1 cellular context compared by ENCODE assay signal in the genomic region with DNA sequence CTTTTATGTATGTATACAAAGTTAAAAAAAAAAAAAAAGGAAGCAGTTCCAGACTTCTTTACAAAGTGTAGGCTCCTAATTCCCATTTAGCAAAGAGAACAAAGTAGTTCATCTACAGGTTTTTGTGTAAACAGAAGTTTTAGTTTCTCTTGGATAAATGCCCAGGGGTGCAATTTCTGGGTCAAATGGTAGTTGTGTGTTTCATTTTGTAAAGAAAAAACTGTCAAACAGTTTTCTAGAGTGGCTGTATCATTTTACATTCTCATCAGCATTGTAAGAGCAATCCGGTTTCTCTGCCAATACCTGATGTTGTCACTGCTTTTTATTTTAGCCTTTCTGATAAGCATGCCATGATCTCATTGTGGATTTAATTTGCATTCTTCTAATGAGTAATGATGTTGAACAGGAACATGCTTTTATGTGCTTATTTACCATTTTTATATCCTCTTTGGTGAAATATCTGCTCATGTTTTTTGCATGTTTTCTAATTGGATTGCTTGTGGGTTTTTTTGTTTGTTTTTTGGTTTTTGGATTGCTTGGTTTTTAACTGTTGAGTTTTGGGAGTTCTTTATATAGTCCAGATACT.
A peak's percentile ranks its signal among the peaks of the same experiment; 100 is the strongest.
TF ChIP-seq lines count a peak whose summit lies in the region.

No MANE protein-coding gene starts in this region.

TF ChIP-seq in HEK293, 187 proteins besides CTCF, POLR2A, EP300 and RAD21 (continued from another document and continues in another):
- TF ChIP-seq, protein P1, sequence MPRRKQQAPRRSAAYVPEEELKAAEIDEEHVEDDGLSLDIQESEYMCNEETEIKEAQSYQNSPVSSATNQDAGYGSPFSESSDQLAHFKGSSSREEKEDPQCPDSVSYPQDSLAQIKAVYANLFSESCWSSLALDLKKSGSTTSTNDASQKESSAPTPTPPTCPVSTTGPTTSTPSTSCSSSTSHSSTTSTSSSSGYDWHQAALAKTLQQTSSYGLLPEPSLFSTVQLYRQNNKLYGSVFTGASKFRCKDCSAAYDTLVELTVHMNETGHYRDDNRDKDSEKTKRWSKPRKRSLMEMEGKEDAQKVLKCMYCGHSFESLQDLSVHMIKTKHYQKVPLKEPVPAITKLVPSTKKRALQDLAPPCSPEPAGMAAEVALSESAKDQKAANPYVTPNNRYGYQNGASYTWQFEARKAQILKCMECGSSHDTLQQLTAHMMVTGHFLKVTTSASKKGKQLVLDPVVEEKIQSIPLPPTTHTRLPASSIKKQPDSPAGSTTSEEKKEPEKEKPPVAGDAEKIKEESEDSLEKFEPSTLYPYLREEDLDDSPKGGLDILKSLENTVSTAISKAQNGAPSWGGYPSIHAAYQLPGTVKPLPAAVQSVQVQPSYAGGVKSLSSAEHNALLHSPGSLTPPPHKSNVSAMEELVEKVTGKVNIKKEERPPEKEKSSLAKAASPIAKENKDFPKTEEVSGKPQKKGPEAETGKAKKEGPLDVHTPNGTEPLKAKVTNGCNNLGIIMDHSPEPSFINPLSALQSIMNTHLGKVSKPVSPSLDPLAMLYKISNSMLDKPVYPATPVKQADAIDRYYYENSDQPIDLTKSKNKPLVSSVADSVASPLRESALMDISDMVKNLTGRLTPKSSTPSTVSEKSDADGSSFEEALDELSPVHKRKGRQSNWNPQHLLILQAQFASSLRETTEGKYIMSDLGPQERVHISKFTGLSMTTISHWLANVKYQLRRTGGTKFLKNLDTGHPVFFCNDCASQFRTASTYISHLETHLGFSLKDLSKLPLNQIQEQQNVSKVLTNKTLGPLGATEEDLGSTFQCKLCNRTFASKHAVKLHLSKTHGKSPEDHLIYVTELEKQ (tag by site-specific recombination; IDR thresholded peaks at IDR 0.05; ENCODE audit: borderline replicate concordance): peak; percentile 97
- TF ChIP-seq ZNF335 (tag by site-specific recombination; conservative IDR thresholded peaks at IDR 0.05) (peak; percentile 37; the same call in 1 of the 2 replicates), ZNF350 (tag by site-specific recombination; IDR thresholded peaks at IDR 0.05) (no peak), ZNF184 (tag by site-specific recombination; IDR thresholded peaks at IDR 0.05) (peak; percentile 77), ZNF391 (tag by site-specific recombination; IDR thresholded peaks at IDR 0.05; ENCODE audit: borderline replicate concordance, low read depth) (peak; percentile 76; the same call in 1 of the 2 replicates), YY1 (tag by site-specific recombination; IDR thresholded peaks at IDR 0.05) (no peak), ZNF2 (tag by site-specific recombination; IDR thresholded peaks at IDR 0.05) (peak; percentile 91), ZBTB8A (tag by site-specific recombination; IDR thresholded peaks at IDR 0.05) (peak; percentile 41; the same call in 1 of the 2 replicates), ZXDB (tag by site-specific recombination; IDR thresholded peaks at IDR 0.05) (peak; percentile 93), ZNF169 (tag by site-specific recombination; IDR thresholded peaks at IDR 0.05) (no peak), KLF8 (tag by site-specific recombination; IDR thresholded peaks at IDR 0.05) (peak; percentile 80), ZFP69B (tag by site-specific recombination; IDR thresholded peaks at IDR 0.05) (peak; percentile 71), ZBTB17 (tag by site-specific recombination; IDR thresholded peaks at IDR 0.05) (peak; percentile 95), OVOL3 (tag by site-specific recombination; IDR thresholded peaks at IDR 0.05) (peak; percentile 87), ZNF366 (tag by site-specific recombination; conservative IDR thresholded peaks at IDR 0.05) (peak; percentile 96), SP7 (tag by site-specific recombination; IDR thresholded peaks at IDR 0.05) (peak; percentile 96), GLIS2 (tag by site-specific recombination; IDR thresholded peaks at IDR 0.05) (no peak), ZIC2 (tag by site-specific recombination; IDR thresholded peaks at IDR 0.05) (no peak), ZNF707 (tag by site-specific recombination; IDR thresholded peaks at IDR 0.05) (no peak), ZFP3 (tag by site-specific recombination; IDR thresholded peaks at IDR 0.05; ENCODE audit: low read depth) (no peak), KLF10 (tag by site-specific recombination; IDR thresholded peaks at IDR 0.05) (peak; percentile 57), ZNF558 (tag by site-specific recombination; IDR thresholded peaks at IDR 0.05) (peak; percentile 89), ZNF785 (tag by site-specific recombination; IDR thresholded peaks at IDR 0.05) (no peak), ZNF677 (tag by site-specific recombination; IDR thresholded peaks at IDR 0.05) (no peak), ZNF514 (tag by site-specific recombination; IDR thresholded peaks at IDR 0.05) (no peak), ZNF10 (tag by site-specific recombination; IDR thresholded peaks at IDR 0.05) (peak; percentile 91), ZNF24 (tag by site-specific recombination; IDR thresholded peaks at IDR 0.05) (peak; percentile 97), ZNF626 (tag by site-specific recombination; IDR thresholded peaks at IDR 0.05) (no peak)
- TF ChIP-seq, protein P2, sequence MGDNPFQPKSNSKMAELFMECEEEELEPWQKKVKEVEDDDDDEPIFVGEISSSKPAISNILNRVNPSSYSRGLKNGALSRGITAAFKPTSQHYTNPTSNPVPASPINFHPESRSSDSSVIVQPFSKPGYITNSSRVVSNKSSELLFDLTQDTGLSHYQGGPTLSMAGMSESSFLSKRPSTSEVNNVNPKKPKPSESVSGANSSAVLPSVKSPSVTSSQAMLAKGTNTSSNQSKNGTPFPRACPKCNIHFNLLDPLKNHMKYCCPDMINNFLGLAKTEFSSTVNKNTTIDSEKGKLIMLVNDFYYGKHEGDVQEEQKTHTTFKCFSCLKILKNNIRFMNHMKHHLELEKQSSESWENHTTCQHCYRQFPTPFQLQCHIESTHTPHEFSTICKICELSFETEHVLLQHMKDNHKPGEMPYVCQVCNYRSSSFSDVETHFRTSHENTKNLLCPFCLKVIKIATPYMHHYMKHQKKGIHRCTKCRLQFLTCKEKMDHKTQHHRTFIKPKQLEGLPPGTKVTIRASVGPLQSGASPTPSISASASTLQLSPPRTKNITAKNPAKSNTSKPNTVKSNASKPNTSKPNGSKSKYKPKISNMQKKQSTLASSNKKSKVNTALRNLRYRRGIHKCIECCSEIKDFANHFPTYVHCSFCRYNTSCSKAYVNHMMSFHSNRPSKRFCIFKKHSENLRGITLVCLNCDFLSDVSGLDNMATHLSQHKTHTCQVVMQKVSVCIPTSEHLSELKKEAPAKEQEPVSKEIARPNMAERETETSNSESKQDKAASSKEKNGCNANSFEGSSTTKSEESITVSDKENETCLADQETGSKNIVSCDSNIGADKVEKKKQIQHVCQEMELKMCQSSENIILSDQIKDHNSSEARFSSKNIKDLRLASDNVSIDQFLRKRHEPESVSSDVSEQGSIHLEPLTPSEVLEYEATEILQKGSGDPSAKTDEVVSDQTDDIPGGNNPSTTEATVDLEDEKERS (tag by site-specific recombination; IDR thresholded peaks at IDR 0.05): no peak
- TF ChIP-seq, protein P3, sequence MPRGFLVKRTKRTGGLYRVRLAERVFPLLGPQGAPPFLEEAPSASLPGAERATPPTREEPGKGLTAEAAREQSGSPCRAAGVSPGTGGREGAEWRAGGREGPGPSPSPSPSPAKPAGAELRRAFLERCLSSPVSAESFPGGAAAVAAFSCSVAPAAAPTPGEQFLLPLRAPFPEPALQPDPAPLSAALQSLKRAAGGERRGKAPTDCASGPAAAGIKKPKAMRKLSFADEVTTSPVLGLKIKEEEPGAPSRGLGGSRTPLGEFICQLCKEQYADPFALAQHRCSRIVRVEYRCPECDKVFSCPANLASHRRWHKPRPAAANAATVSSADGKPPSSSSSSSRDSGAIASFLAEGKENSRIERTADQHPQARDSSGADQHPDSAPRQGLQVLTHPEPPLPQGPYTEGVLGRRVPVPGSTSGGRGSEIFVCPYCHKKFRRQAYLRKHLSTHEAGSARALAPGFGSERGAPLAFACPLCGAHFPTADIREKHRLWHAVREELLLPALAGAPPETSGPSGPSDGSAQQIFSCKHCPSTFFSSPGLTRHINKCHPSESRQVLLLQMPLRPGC (tag by site-specific recombination; IDR thresholded peaks at IDR 0.05): peak; percentile 95
- TF ChIP-seq, protein P4, sequence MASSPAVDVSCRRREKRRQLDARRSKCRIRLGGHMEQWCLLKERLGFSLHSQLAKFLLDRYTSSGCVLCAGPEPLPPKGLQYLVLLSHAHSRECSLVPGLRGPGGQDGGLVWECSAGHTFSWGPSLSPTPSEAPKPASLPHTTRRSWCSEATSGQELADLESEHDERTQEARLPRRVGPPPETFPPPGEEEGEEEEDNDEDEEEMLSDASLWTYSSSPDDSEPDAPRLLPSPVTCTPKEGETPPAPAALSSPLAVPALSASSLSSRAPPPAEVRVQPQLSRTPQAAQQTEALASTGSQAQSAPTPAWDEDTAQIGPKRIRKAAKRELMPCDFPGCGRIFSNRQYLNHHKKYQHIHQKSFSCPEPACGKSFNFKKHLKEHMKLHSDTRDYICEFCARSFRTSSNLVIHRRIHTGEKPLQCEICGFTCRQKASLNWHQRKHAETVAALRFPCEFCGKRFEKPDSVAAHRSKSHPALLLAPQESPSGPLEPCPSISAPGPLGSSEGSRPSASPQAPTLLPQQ (tag by site-specific recombination; IDR thresholded peaks at IDR 0.05): peak; percentile 76
- TF ChIP-seq, protein P5, sequence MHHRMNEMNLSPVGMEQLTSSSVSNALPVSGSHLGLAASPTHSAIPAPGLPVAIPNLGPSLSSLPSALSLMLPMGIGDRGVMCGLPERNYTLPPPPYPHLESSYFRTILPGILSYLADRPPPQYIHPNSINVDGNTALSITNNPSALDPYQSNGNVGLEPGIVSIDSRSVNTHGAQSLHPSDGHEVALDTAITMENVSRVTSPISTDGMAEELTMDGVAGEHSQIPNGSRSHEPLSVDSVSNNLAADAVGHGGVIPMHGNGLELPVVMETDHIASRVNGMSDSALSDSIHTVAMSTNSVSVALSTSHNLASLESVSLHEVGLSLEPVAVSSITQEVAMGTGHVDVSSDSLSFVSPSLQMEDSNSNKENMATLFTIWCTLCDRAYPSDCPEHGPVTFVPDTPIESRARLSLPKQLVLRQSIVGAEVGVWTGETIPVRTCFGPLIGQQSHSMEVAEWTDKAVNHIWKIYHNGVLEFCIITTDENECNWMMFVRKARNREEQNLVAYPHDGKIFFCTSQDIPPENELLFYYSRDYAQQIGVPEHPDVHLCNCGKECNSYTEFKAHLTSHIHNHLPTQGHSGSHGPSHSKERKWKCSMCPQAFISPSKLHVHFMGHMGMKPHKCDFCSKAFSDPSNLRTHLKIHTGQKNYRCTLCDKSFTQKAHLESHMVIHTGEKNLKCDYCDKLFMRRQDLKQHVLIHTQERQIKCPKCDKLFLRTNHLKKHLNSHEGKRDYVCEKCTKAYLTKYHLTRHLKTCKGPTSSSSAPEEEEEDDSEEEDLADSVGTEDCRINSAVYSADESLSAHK (tag by site-specific recombination; IDR thresholded peaks at IDR 0.05): peak; percentile 97
- TF ChIP-seq, protein P6, sequence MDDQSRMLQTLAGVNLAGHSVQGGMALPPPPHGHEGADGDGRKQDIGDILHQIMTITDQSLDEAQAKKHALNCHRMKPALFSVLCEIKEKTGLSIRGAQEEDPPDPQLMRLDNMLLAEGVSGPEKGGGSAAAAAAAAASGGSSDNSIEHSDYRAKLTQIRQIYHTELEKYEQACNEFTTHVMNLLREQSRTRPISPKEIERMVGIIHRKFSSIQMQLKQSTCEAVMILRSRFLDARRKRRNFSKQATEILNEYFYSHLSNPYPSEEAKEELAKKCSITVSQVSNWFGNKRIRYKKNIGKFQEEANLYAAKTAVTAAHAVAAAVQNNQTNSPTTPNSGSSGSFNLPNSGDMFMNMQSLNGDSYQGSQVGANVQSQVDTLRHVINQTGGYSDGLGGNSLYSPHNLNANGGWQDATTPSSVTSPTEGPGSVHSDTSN (CRISPR knock-in tag; IDR thresholded peaks at IDR 0.05): no peak
- TF ChIP-seq, protein P7, sequence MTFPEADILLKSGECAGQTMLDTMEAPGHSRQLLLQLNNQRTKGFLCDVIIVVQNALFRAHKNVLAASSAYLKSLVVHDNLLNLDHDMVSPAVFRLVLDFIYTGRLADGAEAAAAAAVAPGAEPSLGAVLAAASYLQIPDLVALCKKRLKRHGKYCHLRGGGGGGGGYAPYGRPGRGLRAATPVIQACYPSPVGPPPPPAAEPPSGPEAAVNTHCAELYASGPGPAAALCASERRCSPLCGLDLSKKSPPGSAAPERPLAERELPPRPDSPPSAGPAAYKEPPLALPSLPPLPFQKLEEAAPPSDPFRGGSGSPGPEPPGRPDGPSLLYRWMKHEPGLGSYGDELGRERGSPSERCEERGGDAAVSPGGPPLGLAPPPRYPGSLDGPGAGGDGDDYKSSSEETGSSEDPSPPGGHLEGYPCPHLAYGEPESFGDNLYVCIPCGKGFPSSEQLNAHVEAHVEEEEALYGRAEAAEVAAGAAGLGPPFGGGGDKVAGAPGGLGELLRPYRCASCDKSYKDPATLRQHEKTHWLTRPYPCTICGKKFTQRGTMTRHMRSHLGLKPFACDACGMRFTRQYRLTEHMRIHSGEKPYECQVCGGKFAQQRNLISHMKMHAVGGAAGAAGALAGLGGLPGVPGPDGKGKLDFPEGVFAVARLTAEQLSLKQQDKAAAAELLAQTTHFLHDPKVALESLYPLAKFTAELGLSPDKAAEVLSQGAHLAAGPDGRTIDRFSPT (tag by site-specific recombination; IDR thresholded peaks at IDR 0.05): peak; percentile 41; the same call in 1 of the 2 replicates
- TF ChIP-seq, protein P8, sequence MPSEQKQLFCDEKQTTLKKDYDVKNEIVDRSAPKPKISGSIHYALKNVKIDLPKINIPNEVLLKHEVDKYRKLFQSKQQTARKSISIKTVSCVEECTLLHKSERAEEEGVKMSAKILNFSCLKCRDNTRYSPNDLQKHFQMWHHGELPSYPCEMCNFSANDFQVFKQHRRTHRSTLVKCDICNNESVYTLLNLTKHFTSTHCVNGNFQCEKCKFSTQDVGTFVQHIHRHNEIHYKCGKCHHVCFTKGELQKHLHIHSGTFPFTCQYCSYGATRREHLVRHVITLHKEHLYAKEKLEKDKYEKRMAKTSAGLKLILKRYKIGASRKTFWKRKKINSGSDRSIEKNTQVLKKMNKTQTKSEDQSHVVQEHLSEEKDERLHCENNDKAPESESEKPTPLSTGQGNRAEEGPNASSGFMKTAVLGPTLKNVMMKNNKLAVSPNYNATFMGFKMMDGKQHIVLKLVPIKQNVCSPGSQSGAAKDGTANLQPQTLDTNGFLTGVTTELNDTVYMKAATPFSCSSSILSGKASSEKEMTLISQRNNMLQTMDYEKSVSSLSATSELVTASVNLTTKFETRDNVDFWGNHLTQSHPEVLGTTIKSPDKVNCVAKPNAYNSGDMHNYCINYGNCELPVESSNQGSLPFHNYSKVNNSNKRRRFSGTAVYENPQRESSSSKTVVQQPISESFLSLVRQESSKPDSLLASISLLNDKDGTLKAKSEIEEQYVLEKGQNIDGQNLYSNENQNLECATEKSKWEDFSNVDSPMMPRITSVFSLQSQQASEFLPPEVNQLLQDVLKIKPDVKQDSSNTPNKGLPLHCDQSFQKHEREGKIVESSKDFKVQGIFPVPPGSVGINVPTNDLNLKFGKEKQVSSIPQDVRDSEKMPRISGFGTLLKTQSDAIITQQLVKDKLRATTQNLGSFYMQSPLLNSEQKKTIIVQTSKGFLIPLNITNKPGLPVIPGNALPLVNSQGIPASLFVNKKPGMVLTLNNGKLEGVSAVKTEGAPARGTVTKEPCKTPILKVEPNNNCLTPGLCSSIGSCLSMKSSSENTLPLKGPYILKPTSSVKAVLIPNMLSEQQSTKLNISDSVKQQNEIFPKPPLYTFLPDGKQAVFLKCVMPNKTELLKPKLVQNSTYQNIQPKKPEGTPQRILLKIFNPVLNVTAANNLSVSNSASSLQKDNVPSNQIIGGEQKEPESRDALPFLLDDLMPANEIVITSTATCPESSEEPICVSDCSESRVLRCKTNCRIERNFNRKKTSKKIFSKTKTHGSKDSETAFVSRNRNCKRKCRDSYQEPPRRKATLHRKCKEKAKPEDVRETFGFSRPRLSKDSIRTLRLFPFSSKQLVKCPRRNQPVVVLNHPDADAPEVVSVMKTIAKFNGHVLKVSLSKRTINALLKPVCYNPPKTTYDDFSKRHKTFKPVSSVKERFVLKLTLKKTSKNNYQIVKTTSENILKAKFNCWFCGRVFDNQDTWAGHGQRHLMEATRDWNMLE (tag by site-specific recombination; conservative IDR thresholded peaks at IDR 0.05; ENCODE audit: low read depth): peak; percentile 46; the same call in 1 of the 2 replicates
